8 cellular contexts compared by ENCODE assay signal in the genomic region with DNA sequence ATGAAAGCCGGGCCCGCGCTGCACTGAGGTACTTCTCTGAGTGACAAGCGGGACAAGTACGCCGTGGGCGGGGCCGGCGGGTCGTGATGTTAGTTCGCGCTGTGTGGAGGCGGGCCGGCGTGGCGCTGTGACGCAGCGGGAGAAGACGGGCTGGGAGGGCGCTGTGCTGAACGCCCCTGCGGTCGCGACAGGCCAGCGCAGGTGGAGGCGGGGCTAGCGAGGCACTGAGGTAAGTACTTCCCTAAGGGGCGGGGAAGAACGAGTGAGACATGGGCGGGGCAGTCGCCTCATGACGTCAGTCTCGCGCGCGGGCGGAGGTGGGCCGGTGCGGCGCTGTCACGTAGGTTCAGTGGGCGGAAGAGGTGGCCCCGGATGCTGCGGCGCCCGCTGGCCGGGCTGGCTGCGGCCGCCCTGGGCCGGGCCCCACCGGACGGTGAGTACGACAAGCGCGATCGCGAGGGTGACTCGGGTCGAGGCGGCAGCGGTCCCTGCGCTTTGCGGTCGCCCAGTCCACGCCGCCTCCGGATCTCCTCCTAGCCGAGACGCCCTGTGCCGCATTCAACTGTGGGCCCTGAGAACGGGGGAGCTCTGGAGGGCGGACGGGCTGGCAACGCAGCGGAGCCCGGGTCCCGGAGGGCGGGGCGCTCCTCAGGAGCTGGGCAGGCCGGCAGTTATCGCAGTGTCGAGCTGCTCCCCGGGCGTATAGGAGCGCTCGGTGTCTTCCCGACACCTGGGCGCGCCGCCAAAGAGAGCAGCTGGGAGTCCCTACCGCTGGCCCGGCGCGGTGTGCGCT. TPM values are rescaled to one million over a fixed set of nuclear protein-coding genes. Genes with fewer than 3 reads are reported as not detected.
DNase-seq lines count a peak whose midpoint lies in the region; ATAC-seq and TF ChIP-seq lines count a peak whose summit lies in the region.

A gene with protein sequence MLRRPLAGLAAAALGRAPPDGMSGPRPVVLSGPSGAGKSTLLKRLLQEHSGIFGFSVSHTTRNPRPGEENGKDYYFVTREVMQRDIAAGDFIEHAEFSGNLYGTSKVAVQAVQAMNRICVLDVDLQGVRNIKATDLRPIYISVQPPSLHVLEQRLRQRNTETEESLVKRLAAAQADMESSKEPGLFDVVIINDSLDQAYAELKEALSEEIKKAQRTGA (plus strand): TSS at position 349 of the 793 bp plus-strand sequence. CDS start 24 bp downstream, at position 373.

- H3K4me3 ChIP-seq in cardiac fibroblast (replicated peaks in 1 of 2; ENCODE audit: low read depth in 2 of 2, low read length in 2 of 2): peak within 1 kb of the TSS; percentile 96 to 97
- peak within 1 kb of the TSS; percentile 89 for H3K4me3 ChIP-seq in smooth muscle cell

- H3K4me1 Mint-ChIP-seq in WTC11: peaks cover 7% of the 10 kb centered on the region; the same call in 1 of the 2 replicates

- no peaks in the 10 kb centered on the region for H3K36me3 Mint-ChIP-seq in WTC11

- peaks cover 46% of the 10 kb centered on the region for H4K20me1 ChIP-seq in smooth muscle cell (ENCODE audit: low read depth)

- H3K4me2 ChIP-seq in smooth muscle cell: peak within 1 kb of the TSS; percentile 98

- DNase-seq in AG08396 (ENCODE audit: low spot score) (peak; percentile 98), NCI-H226 (peak; percentile 90), WTC11 (ENCODE audit: low spot score) (peak; percentile 100), cardiac fibroblast (ENCODE audit: low read depth in 2 of 2) (peak; percentile 100), iPS-NIHi7 (ENCODE audit: extremely low spot score) (peak; percentile 98), smooth muscle cell (lab: John Stamatoyannopoulos, UW; ENCODE audit: unreplicated experiment) (peak; percentile 98)

- H3K27me3 Mint-ChIP-seq in WTC11 (ENCODE audit: low read depth): peaks cover 34% of the 10 kb centered on the region

- H3F3A ChIP-seq in smooth muscle cell (ENCODE audit: low read depth): no peaks in the 10 kb centered on the region

- H3K4me1 ChIP-seq in smooth muscle cell (ENCODE audit: low read depth): peaks cover 11% of the 10 kb centered on the region

- POLR2A ChIA-PET in WTC11 (lab: Charles Lee): interaction anchor here (1.1 kb wide), 1 partner anchor 9 kb away, joined by 3 read pairs; no protein-coding TSS in a partner anchor

- no peak for TF ChIP-seq CTCF in WTC11 (IDR thresholded peaks at IDR 0.05)
- peak; percentile 5 for TF ChIP-seq CTCF in cardiac fibroblast (IDR thresholded peaks at IDR 0.05; ENCODE audit: low read depth, low read length)
- TF ChIP-seq CTCF in smooth muscle cell (IDR thresholded peaks at IDR 0.05; ENCODE audit: borderline replicate concordance, insufficient read depth, poor library complexity, severe bottlenecking): no peak

- H3K36me3 ChIP-seq in smooth muscle cell (ENCODE audit: low read depth): no peaks in the 10 kb centered on the region

- peaks cover 48% of the 10 kb centered on the region for H3K79me2 ChIP-seq in smooth muscle cell (ENCODE audit: low read depth)

- H3K4me3 Mint-ChIP-seq in WTC11: peak within 1 kb of the TSS; percentile 88

- CTCF ChIA-PET in WTC11 (lab: Charles Lee): interaction anchor here (0.5 to 2.7 kb wide), 6 partner anchors 9 to 241 kb away, joined by 3 to 14 read pairs (median 4); a partner anchor contains a TSS

- peak within 1 kb of the TSS; percentile 97 for H3K9ac ChIP-seq in smooth muscle cell (ENCODE audit: low read depth)

- TF ChIP-seq POLR2A in GM18951 (IDR thresholded peaks at IDR 0.05; ENCODE audit: extremely low read depth, insufficient read depth, insufficient read length): peak; percentile 95

- peak within 1 kb of the TSS; percentile 91 for H3K27ac ChIP-seq in smooth muscle cell (ENCODE audit: low read depth)

- H2AFZ ChIP-seq in smooth muscle cell (ENCODE audit: low read depth): peak within 1 kb of the TSS; percentile 46

- H3K9me3 ChIP-seq in smooth muscle cell (replicated peaks; ENCODE audit: low read depth): no peaks in the 10 kb centered on the region

- peak within 1 kb of the TSS; percentile 94 for H3K27ac Mint-ChIP-seq in WTC11

- peaks cover 18% of the 10 kb centered on the region for H3K27me3 ChIP-seq in smooth muscle cell (ENCODE audit: low read depth)

- no peaks in the 10 kb centered on the region for H3K9me3 Mint-ChIP-seq in WTC11

- peak; percentile 90 for ATAC-seq in HG03196 (IDR thresholded peaks at IDR 0.05; ENCODE audit: unreplicated experiment)
- peak; percentile 98 for ATAC-seq in WTC11

- in situ Hi-C loops in GM18951 (cut with MboI; ENCODE audit: low sequenced_read_pairs, unreplicated experiment): no loop called here

- WGBS in smooth muscle cell (ENCODE audit: low lambda C conversion rate): under 1% methylated on average over 61 of the region's 95 CpGs

TF ChIP-seq in WTC11, 78 proteins besides CTCF, POLR2A, EP300 and RAD21 (continues in another document):
- no peak for TF ChIP-seq IRF2 (CRISPR knock-in tag; IDR thresholded peaks at IDR 0.05; ENCODE audit: borderline replicate concordance, low read depth)
- no peak for TF ChIP-seq CREB1 (CRISPR knock-in tag; IDR thresholded peaks at IDR 0.05)
- no peak for TF ChIP-seq ZNF396 (CRISPR knock-in tag; IDR thresholded peaks at IDR 0.05; ENCODE audit: borderline replicate concordance)
- TF ChIP-seq, protein P1, sequence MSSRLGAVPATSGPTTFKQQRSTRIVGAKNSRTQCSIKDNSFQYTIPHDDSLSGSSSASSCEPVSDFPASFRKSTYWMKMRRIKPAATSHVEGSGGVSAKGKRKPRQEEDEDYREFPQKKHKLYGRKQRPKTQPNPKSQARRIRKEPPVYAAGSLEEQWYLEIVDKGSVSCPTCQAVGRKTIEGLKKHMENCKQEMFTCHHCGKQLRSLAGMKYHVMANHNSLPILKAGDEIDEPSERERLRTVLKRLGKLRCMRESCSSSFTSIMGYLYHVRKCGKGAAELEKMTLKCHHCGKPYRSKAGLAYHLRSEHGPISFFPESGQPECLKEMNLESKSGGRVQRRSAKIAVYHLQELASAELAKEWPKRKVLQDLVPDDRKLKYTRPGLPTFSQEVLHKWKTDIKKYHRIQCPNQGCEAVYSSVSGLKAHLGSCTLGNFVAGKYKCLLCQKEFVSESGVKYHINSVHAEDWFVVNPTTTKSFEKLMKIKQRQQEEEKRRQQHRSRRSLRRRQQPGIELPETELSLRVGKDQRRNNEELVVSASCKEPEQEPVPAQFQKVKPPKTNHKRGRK (CRISPR knock-in tag; IDR thresholded peaks at IDR 0.05; ENCODE audit: borderline replicate concordance): 0 out of 2 replicates have a peak, but pooled peaks have one; percentile 18
- TF ChIP-seq, protein P2, sequence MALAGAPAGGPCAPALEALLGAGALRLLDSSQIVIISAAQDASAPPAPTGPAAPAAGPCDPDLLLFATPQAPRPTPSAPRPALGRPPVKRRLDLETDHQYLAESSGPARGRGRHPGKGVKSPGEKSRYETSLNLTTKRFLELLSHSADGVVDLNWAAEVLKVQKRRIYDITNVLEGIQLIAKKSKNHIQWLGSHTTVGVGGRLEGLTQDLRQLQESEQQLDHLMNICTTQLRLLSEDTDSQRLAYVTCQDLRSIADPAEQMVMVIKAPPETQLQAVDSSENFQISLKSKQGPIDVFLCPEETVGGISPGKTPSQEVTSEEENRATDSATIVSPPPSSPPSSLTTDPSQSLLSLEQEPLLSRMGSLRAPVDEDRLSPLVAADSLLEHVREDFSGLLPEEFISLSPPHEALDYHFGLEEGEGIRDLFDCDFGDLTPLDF (CRISPR knock-in tag; IDR thresholded peaks at IDR 0.05): no peak
- TF ChIP-seq TEAD1 (CRISPR knock-in tag; IDR thresholded peaks at IDR 0.05): no peak
- TF ChIP-seq, protein P3, sequence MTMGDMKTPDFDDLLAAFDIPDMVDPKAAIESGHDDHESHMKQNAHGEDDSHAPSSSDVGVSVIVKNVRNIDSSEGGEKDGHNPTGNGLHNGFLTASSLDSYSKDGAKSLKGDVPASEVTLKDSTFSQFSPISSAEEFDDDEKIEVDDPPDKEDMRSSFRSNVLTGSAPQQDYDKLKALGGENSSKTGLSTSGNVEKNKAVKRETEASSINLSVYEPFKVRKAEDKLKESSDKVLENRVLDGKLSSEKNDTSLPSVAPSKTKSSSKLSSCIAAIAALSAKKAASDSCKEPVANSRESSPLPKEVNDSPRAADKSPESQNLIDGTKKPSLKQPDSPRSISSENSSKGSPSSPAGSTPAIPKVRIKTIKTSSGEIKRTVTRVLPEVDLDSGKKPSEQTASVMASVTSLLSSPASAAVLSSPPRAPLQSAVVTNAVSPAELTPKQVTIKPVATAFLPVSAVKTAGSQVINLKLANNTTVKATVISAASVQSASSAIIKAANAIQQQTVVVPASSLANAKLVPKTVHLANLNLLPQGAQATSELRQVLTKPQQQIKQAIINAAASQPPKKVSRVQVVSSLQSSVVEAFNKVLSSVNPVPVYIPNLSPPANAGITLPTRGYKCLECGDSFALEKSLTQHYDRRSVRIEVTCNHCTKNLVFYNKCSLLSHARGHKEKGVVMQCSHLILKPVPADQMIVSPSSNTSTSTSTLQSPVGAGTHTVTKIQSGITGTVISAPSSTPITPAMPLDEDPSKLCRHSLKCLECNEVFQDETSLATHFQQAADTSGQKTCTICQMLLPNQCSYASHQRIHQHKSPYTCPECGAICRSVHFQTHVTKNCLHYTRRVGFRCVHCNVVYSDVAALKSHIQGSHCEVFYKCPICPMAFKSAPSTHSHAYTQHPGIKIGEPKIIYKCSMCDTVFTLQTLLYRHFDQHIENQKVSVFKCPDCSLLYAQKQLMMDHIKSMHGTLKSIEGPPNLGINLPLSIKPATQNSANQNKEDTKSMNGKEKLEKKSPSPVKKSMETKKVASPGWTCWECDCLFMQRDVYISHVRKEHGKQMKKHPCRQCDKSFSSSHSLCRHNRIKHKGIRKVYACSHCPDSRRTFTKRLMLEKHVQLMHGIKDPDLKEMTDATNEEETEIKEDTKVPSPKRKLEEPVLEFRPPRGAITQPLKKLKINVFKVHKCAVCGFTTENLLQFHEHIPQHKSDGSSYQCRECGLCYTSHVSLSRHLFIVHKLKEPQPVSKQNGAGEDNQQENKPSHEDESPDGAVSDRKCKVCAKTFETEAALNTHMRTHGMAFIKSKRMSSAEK (CRISPR knock-in tag; IDR thresholded peaks at IDR 0.05; ENCODE audit: borderline replicate concordance): no peak

RNA-seq across cellular contexts. Expression of the gene that starts here (rescaled TPM):
- total RNA-seq in WTC11 (2021): 110 to 112 TPM (median 111 TPM) in 3 replicates
- 165 and 205 TPM in 2 replicates for total RNA-seq in smooth muscle cell
- 460 and 465 TPM in 2 replicates for polyA plus RNA-seq in smooth muscle cell

Comparison
In these comparisons a context has a peak if more than half of its experiments do, and no peak if none do; other contexts are left out.
1. Peak in every context shown above with its lines: DNase-seq, ATAC-seq, H3K4me3 ChIP-seq and H3K27ac ChIP-seq.